7 cellular contexts compared by ENCODE assay signal in genomic region chr17:72095316-72095715, GRCh38. TPM values are rescaled to one million over a fixed set of nuclear protein-coding genes. Genes with fewer than 3 reads are reported as not detected.
"Had no signal": no experiment of that assay in that cellular context is flagged by ENCODE, and none has a peak within 500 bp of the region (broad histone marks: within the 10 kb centered on the region; RNA-seq: fewer than 3 reads in every experiment).

No MANE protein-coding gene starts in this region.

- H3K36me3 Mint-ChIP-seq: IgD-negative memory B cell had no signal

- H3K4me1 Mint-ChIP-seq: IgD-negative memory B cell had no signal

- H3K4me1 ChIP-seq: HAP-1 had no signal

- H3K4me2 ChIP-seq: GM23338 had no signal

- DNase-seq: H7, HFFc6 had no signal

- H3K27me3 Mint-ChIP-seq: IgD-negative memory B cell had no signal

- H3K27ac ChIP-seq: HL-60 had no signal

- H3K9me3 Mint-ChIP-seq: GM23338 had no signal

- H2AFZ ChIP-seq: GM23338 had no signal

- H3K27ac Mint-ChIP-seq: GM23338, HFFc6, IgD-negative memory B cell had no signal

- H3K9me3 ChIP-seq: HAP-1 had no signal

- H3K4me3 ChIP-seq: GM23338, HAP-1 had no signal

- FAIRE-seq: HepG2 had no signal

- H3K36me3 ChIP-seq: HAP-1 had no signal

- H3K4me3 Mint-ChIP-seq: GM23338, HFFc6, IgD-negative memory B cell had no signal

RNA-seq across cellular contexts. Expression of gene SOX9, which starts 25.5 kb away (rescaled TPM):
- polyA plus RNA-seq: IgD-negative memory B cell had no signal
